ENCODE assay signal across 26 cellular contexts in the genomic region with DNA sequence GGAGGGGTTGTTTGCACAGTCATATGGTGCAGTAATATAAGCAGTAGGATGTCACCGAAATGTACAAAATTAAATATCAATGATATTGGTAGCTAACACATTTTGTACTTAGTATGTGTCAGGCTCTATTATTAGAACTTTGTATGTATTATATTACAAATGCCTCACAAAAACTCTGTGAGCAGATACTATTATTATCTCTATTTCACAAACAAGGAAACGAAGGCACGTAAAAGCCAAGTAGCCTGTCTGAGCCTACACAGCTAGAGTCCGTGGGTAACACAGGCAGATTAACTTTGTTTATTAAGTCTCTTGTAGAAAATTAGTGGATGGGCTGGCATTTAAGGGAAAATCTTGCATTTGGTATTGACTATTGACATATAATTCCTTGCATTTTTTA.
"Had no signal": no experiment of that assay in that cellular context is flagged by ENCODE, and none has a peak within 500 bp of the region (broad histone marks: within the 10 kb centered on the region; RNA-seq: fewer than 3 reads in every experiment).

No MANE protein-coding gene starts in this region.

- H3K27ac ChIP-seq: left lung, lower lobe of right lung, ovary, suprapubic skin, thoracic aorta, tibial artery, upper lobe of right lung had no signal

- H3K36me3 ChIP-seq: left lung, lower lobe of right lung, ovary, suprapubic skin, thoracic aorta, tibial artery, upper lobe of right lung had no signal

- H3K9me3 Mint-ChIP-seq: naive thymus-derived CD4-positive, alpha-beta T cell; natural killer cell treated with Interleukin-12 subunit alpha and Interleukin-12 subunit beta and Interleukin-15 and Interleukin-18, amount 100 ng/mL, for 72 hours; stimulated activated naive CD8-positive, alpha-beta T cell treated with anti-CD3 and anti-CD28 coated beads, Interleukin-15, Interleukin-2, amounts not matched to agents 100 ng/mL and 50 ng/mL, for 24 hours had no signal

- H3K4me1 ChIP-seq: left lung, lower lobe of right lung, tibial artery, upper lobe of right lung had no signal

- ATAC-seq: left cardiac atrium; left lung; lower lobe of right lung; naive thymus-derived CD4-positive, alpha-beta T cell; natural killer cell treated with Interleukin-12 subunit alpha and Interleukin-12 subunit beta and Interleukin-15 and Interleukin-18, amount 100 ng/mL, for 72 hours; right cardiac atrium; sciatic nerve; upper lobe of right lung had no signal

- H3K36me3 Mint-ChIP-seq: naive thymus-derived CD4-positive, alpha-beta T cell; natural killer cell treated with Interleukin-12 subunit alpha and Interleukin-12 subunit beta and Interleukin-15 and Interleukin-18, amount 100 ng/mL, for 72 hours had no signal

- H3K27ac Mint-ChIP-seq: naive thymus-derived CD4-positive, alpha-beta T cell; natural killer cell treated with Interleukin-12 subunit alpha and Interleukin-12 subunit beta and Interleukin-15 and Interleukin-18, amount 100 ng/mL, for 72 hours; progenitor cell of endocrine pancreas; stimulated activated naive CD8-positive, alpha-beta T cell treated with anti-CD3 and anti-CD28 coated beads, Interleukin-15, Interleukin-2, amounts not matched to agents 100 ng/mL and 50 ng/mL, for 24 hours had no signal

- H3K9me3 ChIP-seq: left lung, lower lobe of right lung, ovary, suprapubic skin, thoracic aorta, tibial artery, upper lobe of right lung had no signal

- H3K27me3 ChIP-seq: left lung, ovary, suprapubic skin, tibial artery, upper lobe of right lung had no signal

- DNase-seq: head of caudate nucleus; hippocampal formation; kidney glomerular epithelial cell; left cardiac atrium; left lung; lower lobe of right lung; mammary epithelial cell; mesenchymal stem cell; naive thymus-derived CD4-positive, alpha-beta T cell; ovary; retina; right cardiac atrium; stimulated activated CD4-positive, alpha-beta T cell treated with anti-CD3 and anti-CD28 coated beads, Interleukin-12 subunit alpha, Interleukin-12 subunit beta, amount 100 ng/mL, for 4 hours; stimulated activated CD4-positive, alpha-beta T cell treated with anti-CD3 and anti-CD28 coated beads, Interleukin-15, amount 100 ng/mL, for 24 hours; stimulated activated CD4-positive, alpha-beta T cell treated with anti-CD3 and anti-CD28 coated beads, Interleukin-2, amount 100 ng/mL, for 24 hours; stimulated activated CD4-positive, alpha-beta T cell treated with anti-CD3 and anti-CD28 coated beads, Interleukin-4, amount 100 ng/mL, for 1 hour; stimulated activated naive CD4-positive, alpha-beta T cell; tibial artery; trophoblast cell; upper lobe of right lung had no signal

- H3K4me3 Mint-ChIP-seq: naive thymus-derived CD4-positive, alpha-beta T cell; natural killer cell treated with Interleukin-12 subunit alpha and Interleukin-12 subunit beta and Interleukin-15 and Interleukin-18, amount 100 ng/mL, for 72 hours; stimulated activated naive CD8-positive, alpha-beta T cell treated with anti-CD3 and anti-CD28 coated beads, Interleukin-15, Interleukin-2, amounts not matched to agents 100 ng/mL and 50 ng/mL, for 24 hours had no signal

- H3K27me3 Mint-ChIP-seq: progenitor cell of endocrine pancreas had no signal

- H3K4me3 ChIP-seq: left lung, lower lobe of right lung, ovary, suprapubic skin, thoracic aorta, tibial artery, upper lobe of right lung had no signal

- H3K4me1 Mint-ChIP-seq: naive thymus-derived CD4-positive, alpha-beta T cell had no signal
